Comparison of ENCODE assay signal across 6 cellular contexts in genomic region chr22:23786261-23786710, GRCh38. TPM values are rescaled to one million over a fixed set of nuclear protein-coding genes. Genes with fewer than 3 reads are reported as not detected.
DNase-seq lines count a peak whose midpoint lies in the region; ATAC-seq and TF ChIP-seq lines count a peak whose summit lies in the region.

No MANE protein-coding gene starts in this region.

- H3K4me3 Mint-ChIP-seq in natural killer cell: peak overlapping the region; percentile 85

- peaks cover 26 to 31% of the 10 kb centered on the region in 2 donors for H3K4me1 Mint-ChIP-seq in natural killer cell

- TF ChIP-seq CTCF in GM12875 (IDR thresholded peaks at IDR 0.05; ENCODE audit: borderline replicate concordance, insufficient read depth, low read depth, low read length) (no peak), astrocyte of the cerebellum (IDR thresholded peaks at IDR 0.05; ENCODE audit: low read depth, low read length, missing control alignments) (no peak), natural killer cell (IDR thresholded peaks at IDR 0.05) (no peak)

- H3K36me3 Mint-ChIP-seq in natural killer cell: no peaks in the 10 kb centered on the region

- peak overlapping the region; percentile 78 for H3K4me3 ChIP-seq in GM12875 (ENCODE audit: low read depth, low read length)
- peak overlapping the region; percentile 86 for H3K4me3 ChIP-seq in astrocyte of the cerebellum (ENCODE audit: low read depth, low read length)

- H3K9me3 Mint-ChIP-seq in natural killer cell: no peaks in the 10 kb centered on the region

- no peak for DNase-seq in astrocyte of the cerebellum (ENCODE audit: low read depth)
- DNase-seq in natural killer cell: no peak
- no peak for DNase-seq in germinal center (ENCODE audit: low spot score)
- no peak for DNase-seq in NCI-H2227 (lab: John Stamatoyannopoulos, UW; ENCODE audit: unreplicated experiment)
- DNase-seq in DMS79 (lab: John Stamatoyannopoulos, UW): no peak

- intact Hi-C loops in natural killer cell (cut with micrococcal nuclease): loop anchor here (2.0 kb wide), 2 partner anchors 13 to 225 kb away; partner anchors contain the start of genes CABIN1 and MMP11

- peak overlapping the region; percentile 84 to 89 for H3K27ac Mint-ChIP-seq in natural killer cell

- ATAC-seq in natural killer cell: no peak

- no peaks in the 10 kb centered on the region for H3K27me3 Mint-ChIP-seq in natural killer cell (ENCODE audit: low read depth in 2 of 2)

- in situ Hi-C loops in astrocyte of the cerebellum (cut with HindIII; ENCODE audit: low sequenced_read_pairs): no loop called here

RNA-seq across cellular contexts. Expression of gene SMARCB1, which starts 0.5 kb away (rescaled TPM):
- 10 to 100 TPM; 56.3 to 76.9 (median 69.8) TPM for total RNA-seq in natural killer cell

RNA-seq across cellular contexts. Expression of gene MMP11, which starts 13.6 kb away (rescaled TPM):
- total RNA-seq in natural killer cell: 1 to 10 TPM in 1 of 3 donors, under 1 TPM in 2; 0.71 to 1.7 (median 0.91) TPM

RNA-seq across cellular contexts. Expression of gene CHCHD10, which starts 18.5 kb away (rescaled TPM):
- 10 to 100 TPM in 2 of 3 donors, 1 to 10 TPM in 1; 9.3 to 22.5 (median 13.8) TPM for total RNA-seq in natural killer cell

RNA-seq across cellular contexts. Expression of gene C22orf15, which starts 23.5 kb away (rescaled TPM):
- not detected for total RNA-seq in natural killer cell

RNA-seq across cellular contexts. Expression of gene VPREB3, which starts 32.1 kb away (rescaled TPM):
- total RNA-seq in natural killer cell: not detected
